In the genomic region with DNA sequence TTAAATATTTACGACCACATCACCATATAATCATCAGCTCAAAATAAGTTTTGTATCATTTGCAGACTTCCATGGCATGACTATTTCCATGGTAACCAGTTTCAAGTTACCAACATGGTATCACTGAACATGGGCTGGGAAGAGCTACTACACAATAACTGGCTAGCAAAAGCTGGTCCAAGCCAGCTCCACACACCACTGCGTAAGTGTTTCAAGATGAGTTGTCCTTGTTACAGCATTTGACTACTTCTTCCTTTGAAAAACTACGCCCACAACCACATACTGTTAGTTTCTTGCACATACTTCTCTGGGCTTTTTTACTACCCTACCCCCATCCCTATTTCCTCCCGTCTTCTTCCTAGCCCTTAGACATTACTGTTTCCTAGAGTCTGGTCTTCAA, we compare ENCODE assay signal across 8 cellular contexts. TPM values are rescaled to one million over a fixed set of nuclear protein-coding genes. Genes with fewer than 3 reads are reported as not detected.
DNase-seq lines count a peak whose midpoint lies in the region; ATAC-seq and TF ChIP-seq lines count a peak whose summit lies in the region.

No MANE protein-coding gene starts in this region.

- H3K36me3 ChIP-seq in psoas muscle (ENCODE audit: insufficient read depth in 1 of 2, low read depth in 1 of 2): peaks cover 19 to 92% of the 10 kb centered on the region in 2 donors

- H3K27me3 ChIP-seq in psoas muscle (ENCODE audit: insufficient read depth in 3 of 3, low read length in 2 of 3): no peaks in the 10 kb centered on the region

- no peaks in the 10 kb centered on the region for H3K9me3 ChIP-seq in psoas muscle

- H3K27ac ChIP-seq in psoas muscle (peak overlapping the region; percentile 79), coronary artery (peak overlapping the region in 1 of 2 donors; percentile 35)

- peak; percentile 15 for DNase-seq in RKO (ENCODE audit: low spot score)
- no peak for DNase-seq in psoas muscle
- no peak for DNase-seq in NCI-H2171 treated with DMSO at 0.1 percent for 48 hours (lab: John Stamatoyannopoulos, UW)
- DNase-seq in NCI-H1092 (lab: John Stamatoyannopoulos, UW): no peak
- no peak for DNase-seq in coronary artery (ENCODE audit: low spot score)
- DNase-seq in NCI-H345 (lab: John Stamatoyannopoulos, UW): no peak

- H3K4me3 ChIP-seq in psoas muscle: peak overlapping the region; percentile 13
- H3K4me3 ChIP-seq in coronary artery: no peak overlapping the region

- ATAC-seq in GM18868 (IDR thresholded peaks at IDR 0.05; ENCODE audit: unreplicated experiment) (peak; percentile 98), HG02571 (IDR thresholded peaks at IDR 0.05; ENCODE audit: unreplicated experiment) (peak; percentile 91), psoas muscle (peak; percentile 90 to 94 (median 92))

- intact Hi-C loops in psoas muscle (cut with DNase I): loop anchor here in 1 of 2 donors (10.0 kb wide), 1 partner anchor 279 kb away; a partner anchor contains a TSS

- 57 to 71% (median 65%) methylated on average over 4 of the region's 4 CpGs for WGBS in psoas muscle, 3 donors

- peaks cover 54% of the 10 kb centered on the region for H3K4me1 ChIP-seq in psoas muscle

- TF ChIP-seq CTCF in psoas muscle (IDR thresholded peaks at IDR 0.05): no peak
- no peak for TF ChIP-seq CTCF in coronary artery (IDR thresholded peaks at IDR 0.05)

RNA-seq across cellular contexts. Expression of a gene that starts 8.5 kb away (rescaled TPM):
- 100 to 1,000 TPM; 108 to 311 (median 179) TPM for total RNA-seq in psoas muscle
- polyA plus RNA-seq in psoas muscle: 100 to 1,000 TPM in 2 of 3 donors, 10 to 100 TPM in 1; 97.8 to 368 (median 107) TPM
